ENCODE assay signal across 22 cellular contexts in the genomic region with DNA sequence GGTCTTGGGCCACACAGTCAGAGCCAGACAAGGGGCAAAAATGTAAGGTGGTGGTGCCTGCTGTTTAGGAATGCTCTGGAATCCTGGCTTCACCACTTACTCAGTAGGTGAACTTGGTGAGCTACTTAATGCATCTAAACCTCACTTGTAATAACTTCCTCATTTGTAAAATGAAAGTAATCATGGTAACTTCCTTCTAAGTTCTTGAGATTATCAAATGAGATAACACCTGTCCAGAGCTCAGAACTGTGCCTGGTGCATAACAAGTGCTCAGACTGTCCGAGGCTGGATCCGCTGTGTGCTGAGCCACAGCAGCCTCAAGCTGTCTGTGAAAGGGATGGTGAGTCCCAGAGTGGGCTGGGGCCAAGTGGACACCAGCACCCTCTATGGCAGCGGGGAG.
"Had no signal": no experiment of that assay in that cellular context is flagged by ENCODE, and none has a peak within 500 bp of the region (broad histone marks: within the 10 kb centered on the region; RNA-seq: fewer than 3 reads in every experiment).

No MANE protein-coding gene starts in this region.

- ATAC-seq: activated CD4-positive, CD25-positive, alpha-beta regulatory T cell treated with anti-CD3 and anti-CD28 coated beads, Interleukin-2, amount 50 U/mL, for 24 hours; gastrocnemius medialis; left cardiac atrium; psoas muscle had no signal

- DNase-seq: activated CD4-positive, alpha-beta memory T cell treated with anti-CD3 and anti-CD28 coated beads for 36 hours; activated CD4-positive, alpha-beta T cell treated with anti-CD3 and anti-CD28 coated beads for 48 hours; activated CD8-positive, alpha-beta memory T cell treated with anti-CD3 and anti-CD28 coated beads, Interleukin-2, amount 50 U/mL, for 48 hours; activated gamma-delta T cell; activated naive CD4-positive, alpha-beta T cell treated with anti-CD3 and anti-CD28 coated beads, Interleukin-2, amount 10 ng/mL, durations not matched to agents 7 days and 5 days; activated naive CD8-positive, alpha-beta T cell treated with anti-CD3 and anti-CD28 coated beads, Interleukin-2, amount 10 ng/mL, durations not matched to agents 7 days and 5 days; activated T-cell treated with anti-CD3 and anti-CD28 coated beads, Interleukin-2, amount 50 U/mL, for 24 hours; cerebellar nuclear complex; colonic mucosa; effector memory CD4-positive, alpha-beta T cell; gastrocnemius medialis; glutamatergic neuron; islet precursor cell; left cardiac atrium; mammary epithelial cell; naive B cell; nephron progenitor cell; occipital lobe; psoas muscle; stimulated activated CD4-positive, alpha-beta T cell treated with anti-CD3 and anti-CD28 coated beads, Interleukin-15, amount 100 ng/mL, for 24 hours; WERI-Rb-1 had no signal
